20 cellular contexts compared by ENCODE assay signal in the genomic region with DNA sequence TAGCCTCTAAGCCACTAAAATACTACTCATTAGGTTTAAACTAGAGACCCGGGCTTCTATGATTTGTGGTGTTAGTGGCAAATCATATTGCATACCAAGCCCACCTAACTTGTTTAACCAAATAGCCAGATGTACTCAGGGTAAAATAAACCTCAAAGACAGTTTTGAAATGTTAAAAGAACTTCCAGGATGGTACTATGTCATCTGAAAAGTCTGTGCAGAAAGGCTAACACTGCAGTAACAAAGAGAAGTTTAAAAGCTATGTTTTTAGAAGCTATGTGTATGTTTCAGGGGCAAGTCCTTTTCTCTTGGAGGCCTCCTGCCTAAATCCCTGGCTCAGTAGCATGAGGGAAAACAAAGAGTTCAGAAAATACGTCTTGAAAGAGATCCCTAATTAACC.
"Had no signal": no experiment of that assay in that cellular context is flagged by ENCODE, and none has a peak within 500 bp of the region (broad histone marks: within the 10 kb centered on the region; RNA-seq: fewer than 3 reads in every experiment).

No MANE protein-coding gene starts in this region.

- H3K4me3 Mint-ChIP-seq: activated naive CD4-positive, alpha-beta T cell treated with anti-CD3 and anti-CD28 coated beads for 36 hours; activated T-cell treated with anti-CD3 and anti-CD28 coated beads, Interleukin-2, amount 50 U/mL, for 4 hours; central memory CD8-positive, alpha-beta T cell; endodermal cell; natural killer cell treated with Interleukin-12 subunit alpha and Interleukin-12 subunit beta and Interleukin-15 and Interleukin-18, amount 100 ng/mL, for 72 hours; stimulated activated memory B cell treated with anti-CD40 and anti-IgM and Interleukin-4, amounts not matched to agents 10 μg/mL and 1 μg/mL and 100 μg/mL, for 72 hours had no signal

- H3K4me1 Mint-ChIP-seq: endodermal cell; stimulated activated memory B cell treated with anti-CD40 and anti-IgM and Interleukin-4, amounts not matched to agents 10 μg/mL and 1 μg/mL and 100 μg/mL, for 72 hours had no signal

- H3K9me3 ChIP-seq: colonic mucosa, lower lobe of right lung, spleen, thyroid gland had no signal

- H3K27me3 ChIP-seq: brain microvascular endothelial cell, colonic mucosa, spleen, thyroid gland had no signal

- H3K27ac ChIP-seq: brain microvascular endothelial cell, colonic mucosa, epithelial cell of prostate, lower lobe of right lung, spleen, thyroid gland had no signal

- DNase-seq: activated CD4-positive, alpha-beta T cell treated with anti-CD3 and anti-CD28 coated beads for 4 hours; activated CD8-positive, alpha-beta memory T cell treated with anti-CD3 and anti-CD28 coated beads, Interleukin-2, amount 50 U/mL, for 4 hours; activated naive CD4-positive, alpha-beta T cell treated with anti-CD3 and anti-CD28 coated beads for 36 hours; activated T-cell treated with anti-CD3 and anti-CD28 coated beads, Interleukin-2, amount 50 U/mL, for 4 hours; aorta; brain microvascular endothelial cell; colonic mucosa; endodermal cell; foreskin melanocyte; glutamatergic neuron; hippocampal formation; lower lobe of right lung; spleen; stimulated activated CD4-positive, alpha-beta T cell treated with anti-CD3 and anti-CD28 coated beads, Interleukin-4, amount 100 ng/mL, for 4 hours; thyroid gland had no signal

- H3K4me1 ChIP-seq: colonic mucosa, lower lobe of right lung, spleen, thyroid gland had no signal

- H3K4me3 ChIP-seq: colonic mucosa, lower lobe of right lung, spleen, thyroid gland had no signal

- H3K27ac Mint-ChIP-seq: activated naive CD4-positive, alpha-beta T cell treated with anti-CD3 and anti-CD28 coated beads for 36 hours; endodermal cell; natural killer cell treated with Interleukin-12 subunit alpha and Interleukin-12 subunit beta and Interleukin-15 and Interleukin-18, amount 100 ng/mL, for 72 hours; stimulated activated memory B cell treated with anti-CD40 and anti-IgM and Interleukin-4, amounts not matched to agents 10 μg/mL and 1 μg/mL and 100 μg/mL, for 72 hours had no signal

- H3K36me3 ChIP-seq: brain microvascular endothelial cell, colonic mucosa, lower lobe of right lung, spleen, thyroid gland had no signal

- H3K36me3 Mint-ChIP-seq: natural killer cell treated with Interleukin-12 subunit alpha and Interleukin-12 subunit beta and Interleukin-15 and Interleukin-18, amount 100 ng/mL, for 72 hours; stimulated activated memory B cell treated with anti-CD40 and anti-IgM and Interleukin-4, amounts not matched to agents 10 μg/mL and 1 μg/mL and 100 μg/mL, for 72 hours had no signal

- H3K9me3 Mint-ChIP-seq: activated naive CD4-positive, alpha-beta T cell treated with anti-CD3 and anti-CD28 coated beads for 36 hours; activated T-cell treated with anti-CD3 and anti-CD28 coated beads, Interleukin-2, amount 50 U/mL, for 4 hours; central memory CD8-positive, alpha-beta T cell; endodermal cell; natural killer cell treated with Interleukin-12 subunit alpha and Interleukin-12 subunit beta and Interleukin-15 and Interleukin-18, amount 100 ng/mL, for 72 hours; stimulated activated memory B cell treated with anti-CD40 and anti-IgM and Interleukin-4, amounts not matched to agents 10 μg/mL and 1 μg/mL and 100 μg/mL, for 72 hours had no signal

- ATAC-seq: activated T-cell treated with anti-CD3 and anti-CD28 coated beads, Interleukin-2, amount 50 U/mL, for 4 hours; lower lobe of right lung; natural killer cell treated with Interleukin-12 subunit alpha and Interleukin-12 subunit beta and Interleukin-15 and Interleukin-18, amount 100 ng/mL, for 72 hours; sciatic nerve; stimulated activated memory B cell treated with anti-CD40 and anti-IgM and Interleukin-4, amounts not matched to agents 10 μg/mL and 1 μg/mL and 100 μg/mL, for 72 hours had no signal
